1 cellular context compared by ENCODE assay signal in genomic region chr15:51652084-51652668, GRCh38.
TF ChIP-seq lines count a peak whose summit lies in the region.

No MANE protein-coding gene starts in this region.

TF ChIP-seq in H1, 55 proteins besides CTCF, POLR2A, EP300 and RAD21:
- TF ChIP-seq BACH1 (IDR thresholded peaks at IDR 0.05; ENCODE audit: low read length) (no peak), SIX5 (IDR thresholded peaks at IDR 0.05; ENCODE audit: low read depth, low read length) (no peak), CREB1 (IDR thresholded peaks at IDR 0.05) (no peak), TCF12 (IDR thresholded peaks at IDR 0.05; ENCODE audit: low read depth, low read length) (no peak), EZH2 (IDR thresholded peaks at IDR 0.05; ENCODE audit: low read depth, low read length, severe bottlenecking) (no peak), BCL11A (IDR thresholded peaks at IDR 0.05; ENCODE audit: low read depth in 2 of 2, low read length in 2 of 2) (no peak), E2F6 (IDR thresholded peaks at IDR 0.05) (no peak), JUND (IDR thresholded peaks at IDR 0.05; ENCODE audit: low read length) (no peak), ASH2L (IDR thresholded peaks at IDR 0.05; ENCODE audit: low read length) (no peak), MAX (IDR thresholded peaks at IDR 0.05) (no peak), ATF2 (IDR thresholded peaks at IDR 0.05; ENCODE audit: low read length) (no peak), HDAC6 (IDR thresholded peaks at IDR 0.05; ENCODE audit: low read depth, low read length) (no peak), GABPA (IDR thresholded peaks at IDR 0.05; ENCODE audit: borderline replicate concordance, insufficient read depth, low read length) (no peak), NRF1 (IDR thresholded peaks at IDR 0.05; ENCODE audit: low read depth, low read length) (no peak), KDM1A (IDR thresholded peaks at IDR 0.05; ENCODE audit: borderline replicate concordance, low read length) (no peak), USF2 (IDR thresholded peaks at IDR 0.05; ENCODE audit: low read length) (no peak), SUZ12 (IDR thresholded peaks at IDR 0.05; ENCODE audit: low read length) (no peak), NANOG (IDR thresholded peaks at IDR 0.05; ENCODE audit: insufficient read depth, low read depth, low read length, poor library complexity, severe bottlenecking) (no peak), SIRT6 (IDR thresholded peaks at IDR 0.05; ENCODE audit: low read length) (no peak)
TF ChIP-seq in H1: peak in this region for 0.
